ENCODE assay signal across 22 cellular contexts in the genomic region with DNA sequence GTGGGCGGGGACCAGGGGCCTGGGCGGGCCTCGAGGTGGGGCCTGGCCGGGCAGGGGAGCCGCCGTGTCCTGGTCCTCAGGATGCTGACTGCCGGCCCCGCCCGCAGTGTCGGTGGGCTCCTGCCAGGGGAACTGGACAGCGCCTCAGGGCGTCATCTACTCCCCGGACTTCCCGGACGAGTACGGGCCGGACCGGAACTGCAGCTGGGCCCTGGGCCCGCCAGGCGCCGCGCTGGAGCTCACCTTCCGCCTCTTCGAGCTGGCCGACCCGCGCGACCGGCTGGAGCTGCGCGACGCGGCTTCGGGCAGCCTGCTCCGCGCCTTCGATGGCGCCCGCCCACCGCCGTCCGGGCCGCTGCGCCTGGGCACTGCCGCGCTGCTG. TPM values are rescaled to one million over a fixed set of nuclear protein-coding genes. Genes with fewer than 3 reads are reported as not detected.
DNase-seq lines count a peak whose midpoint lies in the region; ATAC-seq, FAIRE-seq and TF ChIP-seq lines count a peak whose summit lies in the region.
"Had no signal": no experiment of that assay in that cellular context is flagged by ENCODE, and none has a peak within 500 bp of the region (broad histone marks: within the 10 kb centered on the region; RNA-seq: fewer than 3 reads in every experiment).

No MANE protein-coding gene starts in this region.

- no peak overlapping the region for H3K56ac ChIP-seq in IMR-90 (ENCODE audit: extremely low read depth, insufficient read depth, low read length)

- H4K91ac ChIP-seq in IMR-90 (ENCODE audit: insufficient read depth, low read depth, low read length): no peak overlapping the region

- TF ChIP-seq RAD21 in IMR-90 (IDR thresholded peaks at IDR 0.05; ENCODE audit: low read length): no peak

- peaks cover 27% of the 10 kb centered on the region for H3K27me3 Mint-ChIP-seq in activated CD4-positive, alpha-beta T cell treated with anti-CD3 and anti-CD28 coated beads for 36 hours
- peaks cover 32% of the 10 kb centered on the region for H3K27me3 Mint-ChIP-seq in activated CD8-positive, alpha-beta T cell treated with anti-CD3 and anti-CD28 coated beads, Interleukin-2, amount 10 ng/mL, durations not matched to agents 7 days and 5 days (ENCODE audit: low read depth)

- H3K36me3 Mint-ChIP-seq in activated CD4-positive, alpha-beta T cell treated with anti-CD3 and anti-CD28 coated beads for 36 hours (ENCODE audit: low read depth): peaks cover 6% of the 10 kb centered on the region
- H3K36me3 Mint-ChIP-seq in activated CD8-positive, alpha-beta T cell treated with anti-CD3 and anti-CD28 coated beads, Interleukin-2, amount 10 ng/mL, durations not matched to agents 7 days and 5 days (ENCODE audit: low read depth): peaks cover 4% of the 10 kb centered on the region
- H3K36me3 Mint-ChIP-seq: activated naive CD4-positive, alpha-beta T cell treated with anti-CD3 and anti-CD28 coated beads, Interleukin-2, amount 50 U/mL, for 24 hours; naive thymus-derived CD8-positive, alpha-beta T cell had no signal

- H3K4ac ChIP-seq in IMR-90 (ENCODE audit: low read depth, low read length): no peak overlapping the region

- no peak overlapping the region for H3K4me3 ChIP-seq in IMR-90 (ENCODE audit: insufficient read depth, low read depth, low read length)
- H3K4me3 ChIP-seq in endothelial cell of umbilical vein (replicated peaks in 1 of 3; ENCODE audit: insufficient read depth in 1 of 3, low read depth in 1 of 3, low read length in 3 of 3): no peak overlapping the region
- H3K4me3 ChIP-seq in small intestine (ENCODE audit: low read depth in 1 of 2, low read length in 2 of 2): peak overlapping the region; percentile 8 to 16
- H3K4me3 ChIP-seq: PC-9 had no signal

- no peak for FAIRE-seq in endothelial cell of umbilical vein (lab: Jason Lieb, UNC)
- FAIRE-seq in small intestine (lab: Jason Lieb, UNC): no peak
- FAIRE-seq: urothelium cell line had no signal

- H3K79me2 ChIP-seq in endothelial cell of umbilical vein (ENCODE audit: control insufficient read depth, insufficient read depth, low read length): peaks cover 12% of the 10 kb centered on the region

- no peak overlapping the region for H2BK120ac ChIP-seq in IMR-90 (ENCODE audit: low read depth, low read length)

- H3K27me3 ChIP-seq in IMR-90 (ENCODE audit: control insufficient read depth, insufficient read depth, low read length) (peaks cover 52% of the 10 kb centered on the region), endothelial cell of umbilical vein (ENCODE audit: control insufficient read depth in 2 of 2, insufficient read depth in 2 of 2, low read length in 2 of 2) (peaks cover 29 to 55% of the 10 kb centered on the region in 2 experiments), small intestine (ENCODE audit: control insufficient read depth in 2 of 2, insufficient read depth in 2 of 2, low read length in 2 of 2) (peaks cover 25 to 34% of the 10 kb centered on the region in 2 donors)

- H3K9me1 ChIP-seq in IMR-90 (ENCODE audit: insufficient read depth, low read length) (peaks cover 17% of the 10 kb centered on the region), endothelial cell of umbilical vein (replicated peaks; ENCODE audit: control insufficient read depth, extremely low read depth, insufficient read depth, low read length) (no peaks in the 10 kb centered on the region)

- H3K9me3 ChIP-seq in IMR-90 (ENCODE audit: control insufficient read depth, insufficient read depth, low read length): no peaks in the 10 kb centered on the region; the same call in 1 of the 2 replicates
- H3K9me3 ChIP-seq in endothelial cell of umbilical vein (replicated peaks; ENCODE audit: control insufficient read depth, insufficient read depth, low read length): no peaks in the 10 kb centered on the region
- no peaks in the 10 kb centered on the region for H3K9me3 ChIP-seq in small intestine (ENCODE audit: control insufficient read depth, low read depth)
- H3K9me3 ChIP-seq: Caco-2 had no signal

- H3K4me3 Mint-ChIP-seq in activated CD4-positive, alpha-beta T cell treated with anti-CD3 and anti-CD28 coated beads for 36 hours: no peak overlapping the region
- H3K4me3 Mint-ChIP-seq in activated CD8-positive, alpha-beta T cell treated with anti-CD3 and anti-CD28 coated beads, Interleukin-2, amount 10 ng/mL, durations not matched to agents 7 days and 5 days: no peak overlapping the region
- H3K4me3 Mint-ChIP-seq: activated naive CD4-positive, alpha-beta T cell treated with anti-CD3 and anti-CD28 coated beads, Interleukin-2, amount 50 U/mL, for 24 hours; H9 had no signal

- no peak overlapping the region for H4K5ac ChIP-seq in IMR-90 (ENCODE audit: low read depth, low read length)

- in situ Hi-C loops in IMR-90 (cut with MboI; ENCODE audit: low sequenced_read_pairs): no loop called here

- no peak overlapping the region for H2BK5ac ChIP-seq in IMR-90 (ENCODE audit: low read depth, low read length, poor library complexity, severe bottlenecking)

- H3K4me1 Mint-ChIP-seq in activated CD4-positive, alpha-beta T cell treated with anti-CD3 and anti-CD28 coated beads for 36 hours: peaks cover 40% of the 10 kb centered on the region
- H3K4me1 Mint-ChIP-seq in activated CD8-positive, alpha-beta T cell treated with anti-CD3 and anti-CD28 coated beads, Interleukin-2, amount 10 ng/mL, durations not matched to agents 7 days and 5 days (ENCODE audit: low read depth): peaks cover 44% of the 10 kb centered on the region

- H2AFZ ChIP-seq in IMR-90 (replicated peaks; ENCODE audit: low read length, poor library complexity): peak overlapping the region; percentile 3
- no peak overlapping the region for H2AFZ ChIP-seq in endothelial cell of umbilical vein (ENCODE audit: low read depth, low read length)
- H2AFZ ChIP-seq: PC-9 had no signal

- H3K9me3 Mint-ChIP-seq in activated CD4-positive, alpha-beta T cell treated with anti-CD3 and anti-CD28 coated beads for 36 hours (ENCODE audit: low read depth): no peaks in the 10 kb centered on the region
- no peaks in the 10 kb centered on the region for H3K9me3 Mint-ChIP-seq in activated CD8-positive, alpha-beta T cell treated with anti-CD3 and anti-CD28 coated beads, Interleukin-2, amount 10 ng/mL, durations not matched to agents 7 days and 5 days (ENCODE audit: insufficient read depth)
- H3K9me3 Mint-ChIP-seq: activated naive CD4-positive, alpha-beta T cell treated with anti-CD3 and anti-CD28 coated beads, Interleukin-2, amount 50 U/mL, for 24 hours; H9 had no signal

- H3K9ac ChIP-seq in IMR-90 (ENCODE audit: low read depth, low read length): no peak overlapping the region
- H3K9ac ChIP-seq in endothelial cell of umbilical vein (replicated peaks; ENCODE audit: extremely low read depth, insufficient read depth, low read length): no peak overlapping the region
- H3K9ac ChIP-seq: KMS-11 had no signal

- H4K8ac ChIP-seq in IMR-90 (ENCODE audit: low read depth in 2 of 2, low read length in 2 of 2): no peak overlapping the region

- peak; percentile 37 for DNase-seq in activated CD4-positive, alpha-beta T cell treated with anti-CD3 and anti-CD28 coated beads for 36 hours
- no peak for DNase-seq in activated CD4-positive, alpha-beta T cell treated with anti-CD3 and anti-CD28 coated beads, Interleukin-2, amount 50 U/mL, for 1 hour
- DNase-seq in IMR-90: no peak
- no peak for DNase-seq in endothelial cell of umbilical vein (ENCODE audit: low read depth, low spot score)
- DNase-seq in small intestine: no peak
- no peak for DNase-seq in NK-92 treated with Interleukin-12 subunit alpha and Interleukin-12 subunit beta, amount 100 ng/mL, for 24 hours (lab: John Stamatoyannopoulos, UW)
- DNase-seq in GM19240 (ENCODE audit: insufficient read length, low spot score): no peak
- DNase-seq in activated CD8-positive, alpha-beta T cell treated with anti-CD3 and anti-CD28 coated beads, Interleukin-2, amount 10 ng/mL, durations not matched to agents 7 days and 5 days: no peak
- DNase-seq: activated CD8-positive, alpha-beta memory T cell treated with anti-CD3 and anti-CD28 coated beads, Interleukin-2, amount 50 U/mL, for 48 hours; Caco-2; central memory CD4-positive, alpha-beta T cell; GF-D8; NCI-H1436; NCI-H345; PC-9; stimulated activated CD4-positive, alpha-beta T cell treated with anti-CD3 and anti-CD28 coated beads, Interleukin-4, amount 100 ng/mL, for 1 hour had no signal

- WGBS in IMR-90 (ENCODE audit: extremely low coverage in 2 of 2, insufficient read length in 1 of 2), 2 experiments: 8% methylated on average over 19 of the region's 46 CpGs; no CpG with 5 or more reads in 1 of the 2 experiments
- 2 to 11% (median 4%) methylated on average over 15 to 46 of the region's 46 CpGs for WGBS in small intestine, 3 donors

- no peak overlapping the region for H2AK9ac ChIP-seq in IMR-90 (replicated peaks; ENCODE audit: low read depth, low read length, poor library complexity)

- ATAC-seq in activated CD4-positive, alpha-beta T cell treated with anti-CD3 and anti-CD28 coated beads for 36 hours: no peak
- no peak for ATAC-seq in IMR-90 (ENCODE audit: low read depth)
- ATAC-seq in activated CD8-positive, alpha-beta T cell treated with anti-CD3 and anti-CD28 coated beads, Interleukin-2, amount 10 ng/mL, durations not matched to agents 7 days and 5 days: no peak
- ATAC-seq: naive thymus-derived CD8-positive, alpha-beta T cell had no signal

- H3K36me3 ChIP-seq in IMR-90 (ENCODE audit: control insufficient read depth, insufficient read depth, low read length) (0 out of 2 replicates have a peak, but pooled peaks cover under 1% of the 10 kb centered on the region), endothelial cell of umbilical vein (ENCODE audit: control insufficient read depth in 2 of 2, extremely low read depth in 1 of 2, insufficient read depth in 2 of 2, low read length in 2 of 2) (no peaks in the 10 kb centered on the region), small intestine (ENCODE audit: control insufficient read depth in 2 of 2, insufficient read depth in 2 of 2, low read length in 2 of 2) (no peaks in the 10 kb centered on the region)

- H3K4me1 ChIP-seq in IMR-90 (ENCODE audit: control insufficient read depth, insufficient read depth, low read length): peaks cover 7% of the 10 kb centered on the region; the same call in 1 of the 2 replicates
- H3K4me1 ChIP-seq in endothelial cell of umbilical vein (ENCODE audit: control insufficient read depth, extremely low read depth, insufficient read depth, low read length): peaks cover 16% of the 10 kb centered on the region
- peaks cover 3 to 9% of the 10 kb centered on the region in 2 donors for H3K4me1 ChIP-seq in small intestine (ENCODE audit: control insufficient read depth in 2 of 2, insufficient read depth in 1 of 2, low read depth in 1 of 2, low read length in 1 of 2)

- no peak for TF ChIP-seq POLR2A in IMR-90 (IDR thresholded peaks at IDR 0.05; ENCODE audit: low read depth, low read length)
- TF ChIP-seq POLR2A in endothelial cell of umbilical vein (IDR thresholded peaks at IDR 0.05; ENCODE audit: low read depth, low read length): no peak

- H3K4me2 ChIP-seq in IMR-90 (ENCODE audit: low read depth, low read length) (no peak overlapping the region), endothelial cell of umbilical vein (ENCODE audit: insufficient read depth, low read length) (no peak overlapping the region)
- H3K4me2 ChIP-seq: KMS-11, PC-9 had no signal

- no peak overlapping the region for H3K14ac ChIP-seq in IMR-90 (replicated peaks; ENCODE audit: low read depth, low read length)

- H2BK15ac ChIP-seq in IMR-90 (ENCODE audit: low read depth, low read length): no peak overlapping the region

- CTCF ChIA-PET in activated CD4-positive, alpha-beta T cell treated with anti-CD3 and anti-CD28 coated beads for 36 hours (lab: Charles Lee): interaction anchor here (0.8 to 1.2 kb wide), 2 partner anchors 11 to 55 kb away, joined by 3 to 4 read pairs; a partner anchor contains a TSS
- CTCF ChIA-PET in IMR-90 (lab: Yijun Ruan, JAX) (no interaction called here), endothelial cell of umbilical vein (lab: Charles Lee) (interaction anchor here (0.7 kb wide), 1 partner anchor 92 kb away, joined by 4 read pairs; no protein-coding TSS in a partner anchor)
- CTCF ChIA-PET in activated CD8-positive, alpha-beta T cell treated with anti-CD3 and anti-CD28 coated beads, Interleukin-2, amount 10 ng/mL, durations not matched to agents 7 days and 5 days (lab: Charles Lee): no interaction called here

- intact Hi-C loops in activated CD4-positive, alpha-beta T cell treated with anti-CD3 and anti-CD28 coated beads for 36 hours (cut with DNase I, micrococcal nuclease): loop anchor here in 1 of 2 experiments (5.0 kb wide), 1 partner anchor 294 kb away; no protein-coding TSS in a partner anchor
- intact Hi-C loops in IMR-90 (cut with micrococcal nuclease) (no loop called here), endothelial cell of umbilical vein (cut with micrococcal nuclease) (no loop called here)

- H3K27ac ChIP-seq in IMR-90 (ENCODE audit: insufficient read depth, low read length) (no peak overlapping the region), endothelial cell of umbilical vein (ENCODE audit: insufficient read depth, low read depth, low read length) (no peak overlapping the region), small intestine (ENCODE audit: low read depth in 1 of 2, low read length in 1 of 2) (no peak overlapping the region)
- H3K27ac ChIP-seq: KMS-11, PC-9, VCaP had no signal

- H4K20me1 ChIP-seq in IMR-90 (ENCODE audit: insufficient read depth, low read length): peaks cover 33% of the 10 kb centered on the region
- H4K20me1 ChIP-seq in endothelial cell of umbilical vein (replicated peaks; ENCODE audit: control insufficient read depth, extremely low read depth, insufficient read depth, low read length): no peaks in the 10 kb centered on the region

- POLR2A ChIA-PET in activated CD4-positive, alpha-beta T cell treated with anti-CD3 and anti-CD28 coated beads for 36 hours (lab: Charles Lee): interaction anchor here (0.9 kb wide), 1 partner anchor 162 kb away, joined by 3 read pairs; no protein-coding TSS in a partner anchor
- POLR2A ChIA-PET in IMR-90 (lab: Charles Lee; ENCODE audit: unreplicated experiment): no interaction called here
- POLR2A ChIA-PET in endothelial cell of umbilical vein (lab: Charles Lee): no interaction called here
- POLR2A ChIA-PET in activated CD8-positive, alpha-beta T cell treated with anti-CD3 and anti-CD28 coated beads, Interleukin-2, amount 10 ng/mL, durations not matched to agents 7 days and 5 days (lab: Charles Lee): interaction anchor here (2.0 kb wide), 1 partner anchor 14 kb away, joined by 16 read pairs; a partner anchor contains a TSS

- no TSS peak for BruUV-seq in IMR-90 (replicated peaks; lab: Mats Ljungman, UMichigan)
- BruUV-seq in endothelial cell of umbilical vein (replicated peaks; lab: Mats Ljungman, UMichigan): no TSS peak

- H3K18ac ChIP-seq in IMR-90 (ENCODE audit: low read depth, low read length): no peak overlapping the region

- no peak overlapping the region for H3K23ac ChIP-seq in IMR-90 (ENCODE audit: low read depth, low read length)

- no peak overlapping the region for H2AK5ac ChIP-seq in IMR-90 (ENCODE audit: low read depth, low read length)

- TF ChIP-seq CTCF in IMR-90 (conservative IDR thresholded peaks at IDR 0.05; ENCODE audit: low read depth, low read length): no peak
- no peak for TF ChIP-seq CTCF in endothelial cell of umbilical vein (IDR thresholded peaks at IDR 0.05; ENCODE audit: extremely low read depth in 1 of 2, insufficient read depth in 1 of 2, low read depth in 1 of 2, low read length in 2 of 2)

- H3K79me1 ChIP-seq in IMR-90 (ENCODE audit: low read depth in 1 of 2, low read length in 2 of 2): peaks cover 5 to 20% of the 10 kb centered on the region in 2 experiments; a peak in 3 of 4 replicates

- H2BK20ac ChIP-seq in IMR-90 (ENCODE audit: low read depth, low read length): no peak overlapping the region

- dilution Hi-C loops in IMR-90 (cut with HindIII; ENCODE audit: low sequenced_read_pairs, unreplicated experiment) (no loop called here), endothelial cell of umbilical vein (cut with MboI; ENCODE audit: extremely low pct_ligation_motif_present, low sequenced_read_pairs) (no loop called here)

- H3K27ac Mint-ChIP-seq in activated CD4-positive, alpha-beta T cell treated with anti-CD3 and anti-CD28 coated beads for 36 hours: no peak overlapping the region
- H3K27ac Mint-ChIP-seq in activated CD8-positive, alpha-beta T cell treated with anti-CD3 and anti-CD28 coated beads, Interleukin-2, amount 10 ng/mL, durations not matched to agents 7 days and 5 days: no peak overlapping the region
- H3K27ac Mint-ChIP-seq: activated naive CD4-positive, alpha-beta T cell treated with anti-CD3 and anti-CD28 coated beads, Interleukin-2, amount 50 U/mL, for 24 hours; H9; naive thymus-derived CD8-positive, alpha-beta T cell had no signal

RNA-seq across cellular contexts. Expression of a gene that starts 2.4 kb away (rescaled TPM):
- total RNA-seq in activated CD4-positive, alpha-beta T cell treated with anti-CD3 and anti-CD28 coated beads for 36 hours: 10 to 100 TPM; 28.7 to 31.2 TPM
- total RNA-seq in IMR-90 (2012; rRNA removed): 2.2 TPM in 2 replicates
- polyA plus RNA-seq in IMR-90 (2012; rRNA removed): 10.0 and 10.1 TPM in 2 replicates
- polyA plus RNA-seq in IMR-90 (2012; cell fraction: cytosol; rRNA removed): 8.9 and 10.0 TPM in 2 replicates
- 7.4 and 19.4 TPM in 2 replicates for polyA plus RNA-seq in IMR-90 (2012; cell fraction: nucleus; rRNA removed; ENCODE audit: low replicate concordance)
- 25.4 and 31.2 TPM in 2 replicates for total RNA-seq in endothelial cell of umbilical vein
- 23.8 and 25.7 TPM in 2 replicates for polyA plus RNA-seq in endothelial cell of umbilical vein
- 17.0 and 17.7 TPM in 2 replicates for polyA plus RNA-seq in endothelial cell of umbilical vein (2011; cell fraction: cytosol; rRNA removed)
- 16.3 and 18.2 TPM in 2 replicates for polyA plus RNA-seq in endothelial cell of umbilical vein (2011; cell fraction: nucleus; rRNA removed)
- 10.2 and 11.6 TPM in 2 replicates for polyA plus RNA-seq in endothelial cell of umbilical vein (2012)
- polyA minus RNA-seq in endothelial cell of umbilical vein: 11.3 and 13.2 TPM in 2 replicates
- polyA minus RNA-seq in endothelial cell of umbilical vein (2011; cell fraction: cytosol; rRNA and poly(A)+ RNA removed): 59.7 TPM
- polyA minus RNA-seq in endothelial cell of umbilical vein (2011; cell fraction: nucleus; rRNA and poly(A)+ RNA removed): 3.6 and 4.8 TPM in 2 replicates
- 10 to 100 TPM in 1 of 3 donors, 1 to 10 TPM in 2; 1.4 to 19.4 (median 2.2) TPM for polyA plus RNA-seq in small intestine
- 10 to 100 TPM; 53.6 to 57.7 TPM for total RNA-seq in activated CD8-positive, alpha-beta T cell treated with anti-CD3 and anti-CD28 coated beads, Interleukin-2, amount 10 ng/mL, durations not matched to agents 7 days and 5 days

RNA-seq across cellular contexts. Expression of a gene that starts 2.7 kb away (rescaled TPM):
- not detected for total RNA-seq in activated CD4-positive, alpha-beta T cell treated with anti-CD3 and anti-CD28 coated beads for 36 hours
- not detected in 2 replicates for total RNA-seq in IMR-90 (2012; rRNA removed)
- 0.03 and 0.11 TPM in 2 replicates for polyA plus RNA-seq in IMR-90 (2012; rRNA removed)
- 0.09 and 0.18 TPM in 2 replicates for polyA plus RNA-seq in IMR-90 (2012; cell fraction: cytosol; rRNA removed)
- polyA plus RNA-seq in IMR-90 (2012; cell fraction: nucleus; rRNA removed; ENCODE audit: low replicate concordance): 0.03 and 0.30 TPM in 2 replicates
- total RNA-seq in endothelial cell of umbilical vein: not detected in 2 replicates
- not detected in 2 replicates for polyA plus RNA-seq in endothelial cell of umbilical vein
- polyA plus RNA-seq in endothelial cell of umbilical vein (2011; cell fraction: cytosol; rRNA removed): not detected in 2 replicates
- not detected in 2 replicates for polyA plus RNA-seq in endothelial cell of umbilical vein (2011; cell fraction: nucleus; rRNA removed)
- 0.08 TPM in 1 of 2 replicates, not detected in the other for polyA plus RNA-seq in endothelial cell of umbilical vein (2012)
- polyA minus RNA-seq in endothelial cell of umbilical vein: not detected in 2 replicates
- polyA minus RNA-seq in endothelial cell of umbilical vein (2011; cell fraction: cytosol; rRNA and poly(A)+ RNA removed): 2.3 TPM
- polyA minus RNA-seq in endothelial cell of umbilical vein (2011; cell fraction: nucleus; rRNA and poly(A)+ RNA removed): not detected in 2 replicates
- polyA plus RNA-seq in small intestine: under 1 TPM in 2 of 3 donors, not detected in 1; 0.15 to 0.54 TPM
- total RNA-seq in activated CD8-positive, alpha-beta T cell treated with anti-CD3 and anti-CD28 coated beads, Interleukin-2, amount 10 ng/mL, durations not matched to agents 7 days and 5 days: under 1 TPM in 1 of 2 experiments, not detected in 1; 0.18 TPM
- total RNA-seq: naive thymus-derived CD8-positive, alpha-beta T cell had no signal
- polyA plus RNA-seq: naive thymus-derived CD8-positive, alpha-beta T cell had no signal

RNA-seq across cellular contexts. Expression of a gene that starts 13.5 kb away (rescaled TPM):
- 100 to 1,000 TPM; 101 to 117 TPM for total RNA-seq in activated CD4-positive, alpha-beta T cell treated with anti-CD3 and anti-CD28 coated beads for 36 hours
- 1.8 and 2.8 TPM in 2 replicates for total RNA-seq in IMR-90 (2012; rRNA removed)
- 14.9 and 18.7 TPM in 2 replicates for polyA plus RNA-seq in IMR-90 (2012; rRNA removed)
- 17.0 and 20.3 TPM in 2 replicates for polyA plus RNA-seq in IMR-90 (2012; cell fraction: cytosol; rRNA removed)
- polyA plus RNA-seq in IMR-90 (2012; cell fraction: nucleus; rRNA removed; ENCODE audit: low replicate concordance): 21.6 and 96.5 TPM in 2 replicates
- total RNA-seq in endothelial cell of umbilical vein: 36.1 and 48.5 TPM in 2 replicates
- polyA plus RNA-seq in endothelial cell of umbilical vein: 26.1 and 46.1 TPM in 2 replicates
- 20.0 and 22.3 TPM in 2 replicates for polyA plus RNA-seq in endothelial cell of umbilical vein (2011; cell fraction: cytosol; rRNA removed)
- polyA plus RNA-seq in endothelial cell of umbilical vein (2011; cell fraction: nucleus; rRNA removed): 37.5 and 41.1 TPM in 2 replicates
- polyA plus RNA-seq in endothelial cell of umbilical vein (2012): 15.2 and 17.9 TPM in 2 replicates
- polyA minus RNA-seq in endothelial cell of umbilical vein: 6.8 and 8.7 TPM in 2 replicates
- 16.6 TPM for polyA minus RNA-seq in endothelial cell of umbilical vein (2011; cell fraction: cytosol; rRNA and poly(A)+ RNA removed)
- 9.0 and 11.8 TPM in 2 replicates for polyA minus RNA-seq in endothelial cell of umbilical vein (2011; cell fraction: nucleus; rRNA and poly(A)+ RNA removed)
- 10 to 100 TPM in 1 of 3 donors, 1 to 10 TPM in 2; 2.5 to 24.7 (median 3.2) TPM for polyA plus RNA-seq in small intestine
- total RNA-seq in activated CD8-positive, alpha-beta T cell treated with anti-CD3 and anti-CD28 coated beads, Interleukin-2, amount 10 ng/mL, durations not matched to agents 7 days and 5 days: 100 to 1,000 TPM; 144 to 160 TPM
- total RNA-seq: naive thymus-derived CD8-positive, alpha-beta T cell had no signal

RNA-seq across cellular contexts. Expression of a gene that starts 45.9 kb away (rescaled TPM):
- not detected for total RNA-seq in activated CD4-positive, alpha-beta T cell treated with anti-CD3 and anti-CD28 coated beads for 36 hours
- total RNA-seq in IMR-90 (2012; rRNA removed) (not detected in 2 replicates), endothelial cell of umbilical vein (not detected in 2 replicates)
- polyA plus RNA-seq in IMR-90 (2012; rRNA removed) (0.05 TPM in 1 of 2 replicates, not detected in the other), endothelial cell of umbilical vein (0.06 TPM in 1 of 2 replicates, not detected in the other), small intestine (1 to 10 TPM in 1 of 3 donors, under 1 TPM in 2; 0.76 to 1.1 (median 0.89) TPM)
- polyA plus RNA-seq in IMR-90 (2012; cell fraction: cytosol; rRNA removed): 0.03 TPM in 1 of 2 replicates, not detected in the other
- polyA plus RNA-seq in IMR-90 (2012; cell fraction: nucleus; rRNA removed; ENCODE audit: low replicate concordance): 0.15 and 0.82 TPM in 2 replicates
- not detected in 2 replicates for polyA plus RNA-seq in endothelial cell of umbilical vein (2011; cell fraction: cytosol; rRNA removed)
- polyA plus RNA-seq in endothelial cell of umbilical vein (2011; cell fraction: nucleus; rRNA removed): 0.07 TPM in 1 of 2 replicates, not detected in the other
- polyA plus RNA-seq in endothelial cell of umbilical vein (2012): not detected in 2 replicates
- not detected in 2 replicates for polyA minus RNA-seq in endothelial cell of umbilical vein
- not detected for polyA minus RNA-seq in endothelial cell of umbilical vein (2011; cell fraction: cytosol; rRNA and poly(A)+ RNA removed)
- polyA minus RNA-seq in endothelial cell of umbilical vein (2011; cell fraction: nucleus; rRNA and poly(A)+ RNA removed): 0.19 TPM in 1 of 2 replicates, not detected in the other
- under 1 TPM in 1 of 2 experiments, not detected in 1; 0.16 TPM for total RNA-seq in activated CD8-positive, alpha-beta T cell treated with anti-CD3 and anti-CD28 coated beads, Interleukin-2, amount 10 ng/mL, durations not matched to agents 7 days and 5 days
- total RNA-seq: naive thymus-derived CD8-positive, alpha-beta T cell had no signal
- polyA plus RNA-seq: naive thymus-derived CD8-positive, alpha-beta T cell had no signal

RNA-seq across cellular contexts. Expression of a gene that starts 51.2 kb away (rescaled TPM):
- not detected for total RNA-seq in activated CD4-positive, alpha-beta T cell treated with anti-CD3 and anti-CD28 coated beads for 36 hours
- total RNA-seq in IMR-90 (2012; rRNA removed) (not detected in 2 replicates), endothelial cell of umbilical vein (not detected in 2 replicates)
- polyA plus RNA-seq in IMR-90 (2012; rRNA removed) (0.07 and 0.14 TPM in 2 replicates), endothelial cell of umbilical vein (0.28 and 0.80 TPM in 2 replicates), small intestine (under 1 TPM in 1 of 3 donors, not detected in 2; 0.04 TPM)
- polyA plus RNA-seq in IMR-90 (2012; cell fraction: cytosol; rRNA removed): 0.16 TPM in 2 replicates
- 0.31 and 0.32 TPM in 2 replicates for polyA plus RNA-seq in IMR-90 (2012; cell fraction: nucleus; rRNA removed; ENCODE audit: low replicate concordance)
- polyA plus RNA-seq in endothelial cell of umbilical vein (2011; cell fraction: cytosol; rRNA removed): 0.04 and 0.14 TPM in 2 replicates
- polyA plus RNA-seq in endothelial cell of umbilical vein (2011; cell fraction: nucleus; rRNA removed): not detected in 2 replicates
- 0.12 and 0.25 TPM in 2 replicates for polyA plus RNA-seq in endothelial cell of umbilical vein (2012)
- not detected in 2 replicates for polyA minus RNA-seq in endothelial cell of umbilical vein
- not detected for polyA minus RNA-seq in endothelial cell of umbilical vein (2011; cell fraction: cytosol; rRNA and poly(A)+ RNA removed)
- polyA minus RNA-seq in endothelial cell of umbilical vein (2011; cell fraction: nucleus; rRNA and poly(A)+ RNA removed): not detected in 2 replicates
- total RNA-seq in activated CD8-positive, alpha-beta T cell treated with anti-CD3 and anti-CD28 coated beads, Interleukin-2, amount 10 ng/mL, durations not matched to agents 7 days and 5 days: not detected
- total RNA-seq: naive thymus-derived CD8-positive, alpha-beta T cell had no signal
- polyA plus RNA-seq: naive thymus-derived CD8-positive, alpha-beta T cell had no signal

Comparison
In these comparisons a context has a peak if more than half of its experiments do, and no peak if none do; other contexts are left out.
1. H3K4me3 ChIP-seq: peak in small intestine (2 of 2); none in IMR-90 (single experiment) and endothelial cell of umbilical vein (0 of 3).
2. CTCF ChIA-PET loops: an anchor here in activated CD4-positive, alpha-beta T cell treated with anti-CD3 and anti-CD28 coated beads for 36 hours (0.8 to 1.2 kb wide) and endothelial cell of umbilical vein (0.7 kb wide); none called in IMR-90 and activated CD8-positive, alpha-beta T cell treated with anti-CD3 and anti-CD28 coated beads, Interleukin-2, amount 10 ng/mL, durations not matched to agents 7 days and 5 days.
3. POLR2A ChIA-PET loops: an anchor here in activated CD4-positive, alpha-beta T cell treated with anti-CD3 and anti-CD28 coated beads for 36 hours (0.9 kb wide) and activated CD8-positive, alpha-beta T cell treated with anti-CD3 and anti-CD28 coated beads, Interleukin-2, amount 10 ng/mL, durations not matched to agents 7 days and 5 days (2.0 kb wide); none called in IMR-90 and endothelial cell of umbilical vein.